1 cellular context compared by ENCODE assay signal in the genomic region with DNA sequence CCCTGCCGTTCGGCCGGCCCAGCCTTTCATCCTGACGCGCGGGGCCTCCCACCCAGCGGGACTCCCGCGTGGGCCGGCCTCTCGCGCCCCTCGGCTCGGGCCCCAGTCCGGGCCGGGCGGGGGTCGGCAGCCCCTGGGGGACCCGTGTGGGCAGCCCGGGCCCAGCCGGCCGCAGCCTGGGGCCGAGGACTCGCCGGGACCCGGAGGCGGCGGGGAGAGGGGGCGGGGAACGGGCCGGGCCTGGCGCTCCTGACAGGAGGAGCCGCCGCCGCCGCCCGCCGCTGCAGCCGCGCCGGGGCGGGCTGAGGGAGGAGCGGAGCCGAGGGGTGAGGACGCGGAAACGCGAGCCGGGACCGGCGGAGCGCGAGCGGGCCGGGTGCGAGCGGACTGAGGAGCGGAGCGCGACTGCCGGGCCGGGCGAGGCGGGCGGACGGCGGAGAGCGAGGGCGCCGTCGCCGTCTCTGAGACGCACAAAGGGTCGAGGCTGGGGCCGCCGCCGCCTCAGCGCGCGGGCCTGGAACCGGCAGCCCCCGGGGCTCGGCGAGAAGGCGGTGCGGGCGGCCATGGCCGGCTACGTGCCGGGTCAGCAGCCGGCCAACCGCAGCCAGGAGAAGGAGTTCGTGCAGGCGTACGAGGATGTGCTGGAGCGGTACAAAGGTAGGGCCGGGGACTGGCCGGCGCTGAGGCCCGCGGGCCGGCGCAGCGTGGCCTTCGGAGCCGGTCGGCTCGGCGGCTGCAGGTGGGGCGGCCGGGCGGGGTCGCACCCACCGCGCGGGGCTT.
TF ChIP-seq lines count a peak whose summit lies in the region.

No MANE protein-coding gene starts in this region.

TF ChIP-seq in K562, 482 proteins besides CTCF, POLR2A, EP300 and RAD21 (continued from another document and continues in another):
- TF ChIP-seq SP2 (IDR thresholded peaks at IDR 0.05; ENCODE audit: extremely low read depth, low read depth, low read length, poor library complexity, severe bottlenecking) (no peak), DACH1 (IDR thresholded peaks at IDR 0.05; ENCODE audit: partially characterized antibody) (no peak), ZNF445 (CRISPR knock-in tag; IDR thresholded peaks at IDR 0.05; ENCODE audit: low read depth) (no peak), STAG1 (CRISPR knock-in tag; IDR thresholded peaks at IDR 0.05; ENCODE audit: borderline replicate concordance) (no peak), HDAC2 (IDR thresholded peaks at IDR 0.05) (no peak), NONO (IDR thresholded peaks at IDR 0.05; ENCODE audit: low read depth in 2 of 2, low read length in 1 of 2) (peak; percentile 36 to 56; a peak in 2 of 4 replicates), HMGN3 (IDR thresholded peaks at IDR 0.05; ENCODE audit: borderline replicate concordance, extremely low read depth, insufficient read length, low read depth, low read length) (no peak), CBFA2T3 (IDR thresholded peaks at IDR 0.05) (no peak), ZNF830 (CRISPR knock-in tag; IDR thresholded peaks at IDR 0.05) (no peak), ZKSCAN8 (CRISPR knock-in tag; IDR thresholded peaks at IDR 0.05) (no peak), MEIS2 (IDR thresholded peaks at IDR 0.05; ENCODE audit: partially characterized antibody) (no peak), ZNF551 (CRISPR knock-in tag; IDR thresholded peaks at IDR 0.05) (no peak), PURB (CRISPR knock-in tag; IDR thresholded peaks at IDR 0.05; ENCODE audit: low read depth) (no peak), ZNF507 (tag; conservative IDR thresholded peaks at IDR 0.05) (no peak), CEBPB (tag; IDR thresholded peaks at IDR 0.05) (no peak), RFX7 (CRISPR knock-in tag; IDR thresholded peaks at IDR 0.05) (no peak), NR4A1 (CRISPR knock-in tag; IDR thresholded peaks at IDR 0.05) (no peak), NR4A1 (tag; IDR thresholded peaks at IDR 0.05) (no peak), ZNF444 (CRISPR knock-in tag; IDR thresholded peaks at IDR 0.05) (no peak), SRF (CRISPR knock-in tag; IDR thresholded peaks at IDR 0.05) (no peak), KDM1A (IDR thresholded peaks at IDR 0.05) (no peak), NFXL1 (CRISPR knock-in tag; IDR thresholded peaks at IDR 0.05) (no peak), SIN3A (IDR thresholded peaks at IDR 0.05; ENCODE audit: borderline replicate concordance in 2 of 2, control insufficient read depth in 1 of 2, low read depth in 2 of 2, low read length in 2 of 2) (peak in 1 of 2 experiments; percentile 66; a peak in 1 of 4 replicates), ZNF324 (CRISPR knock-in tag; IDR thresholded peaks at IDR 0.05) (no peak)
- TF ChIP-seq, protein P1, sequence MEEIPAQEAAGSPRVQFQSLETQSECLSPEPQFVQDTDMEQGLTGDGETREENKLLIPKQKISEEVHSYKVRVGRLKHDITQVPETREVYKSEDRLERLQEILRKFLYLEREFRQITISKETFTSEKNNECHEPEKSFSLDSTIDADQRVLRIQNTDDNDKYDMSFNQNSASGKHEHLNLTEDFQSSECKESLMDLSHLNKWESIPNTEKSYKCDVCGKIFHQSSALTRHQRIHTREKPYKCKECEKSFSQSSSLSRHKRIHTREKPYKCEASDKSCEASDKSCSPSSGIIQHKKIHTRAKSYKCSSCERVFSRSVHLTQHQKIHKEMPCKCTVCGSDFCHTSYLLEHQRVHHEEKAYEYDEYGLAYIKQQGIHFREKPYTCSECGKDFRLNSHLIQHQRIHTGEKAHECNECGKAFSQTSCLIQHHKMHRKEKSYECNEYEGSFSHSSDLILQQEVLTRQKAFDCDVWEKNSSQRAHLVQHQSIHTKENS (CRISPR knock-in tag; IDR thresholded peaks at IDR 0.05), result no peak
- TF ChIP-seq, protein P2, sequence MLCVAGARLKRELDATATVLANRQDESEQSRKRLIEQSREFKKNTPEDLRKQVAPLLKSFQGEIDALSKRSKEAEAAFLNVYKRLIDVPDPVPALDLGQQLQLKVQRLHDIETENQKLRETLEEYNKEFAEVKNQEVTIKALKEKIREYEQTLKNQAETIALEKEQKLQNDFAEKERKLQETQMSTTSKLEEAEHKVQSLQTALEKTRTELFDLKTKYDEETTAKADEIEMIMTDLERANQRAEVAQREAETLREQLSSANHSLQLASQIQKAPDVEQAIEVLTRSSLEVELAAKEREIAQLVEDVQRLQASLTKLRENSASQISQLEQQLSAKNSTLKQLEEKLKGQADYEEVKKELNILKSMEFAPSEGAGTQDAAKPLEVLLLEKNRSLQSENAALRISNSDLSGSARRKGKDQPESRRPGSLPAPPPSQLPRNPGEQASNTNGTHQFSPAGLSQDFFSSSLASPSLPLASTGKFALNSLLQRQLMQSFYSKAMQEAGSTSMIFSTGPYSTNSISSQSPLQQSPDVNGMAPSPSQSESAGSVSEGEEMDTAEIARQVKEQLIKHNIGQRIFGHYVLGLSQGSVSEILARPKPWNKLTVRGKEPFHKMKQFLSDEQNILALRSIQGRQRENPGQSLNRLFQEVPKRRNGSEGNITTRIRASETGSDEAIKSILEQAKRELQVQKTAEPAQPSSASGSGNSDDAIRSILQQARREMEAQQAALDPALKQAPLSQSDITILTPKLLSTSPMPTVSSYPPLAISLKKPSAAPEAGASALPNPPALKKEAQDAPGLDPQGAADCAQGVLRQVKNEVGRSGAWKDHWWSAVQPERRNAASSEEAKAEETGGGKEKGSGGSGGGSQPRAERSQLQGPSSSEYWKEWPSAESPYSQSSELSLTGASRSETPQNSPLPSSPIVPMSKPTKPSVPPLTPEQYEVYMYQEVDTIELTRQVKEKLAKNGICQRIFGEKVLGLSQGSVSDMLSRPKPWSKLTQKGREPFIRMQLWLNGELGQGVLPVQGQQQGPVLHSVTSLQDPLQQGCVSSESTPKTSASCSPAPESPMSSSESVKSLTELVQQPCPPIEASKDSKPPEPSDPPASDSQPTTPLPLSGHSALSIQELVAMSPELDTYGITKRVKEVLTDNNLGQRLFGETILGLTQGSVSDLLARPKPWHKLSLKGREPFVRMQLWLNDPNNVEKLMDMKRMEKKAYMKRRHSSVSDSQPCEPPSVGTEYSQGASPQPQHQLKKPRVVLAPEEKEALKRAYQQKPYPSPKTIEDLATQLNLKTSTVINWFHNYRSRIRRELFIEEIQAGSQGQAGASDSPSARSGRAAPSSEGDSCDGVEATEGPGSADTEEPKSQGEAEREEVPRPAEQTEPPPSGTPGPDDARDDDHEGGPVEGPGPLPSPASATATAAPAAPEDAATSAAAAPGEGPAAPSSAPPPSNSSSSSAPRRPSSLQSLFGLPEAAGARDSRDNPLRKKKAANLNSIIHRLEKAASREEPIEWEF (CRISPR knock-in tag; IDR thresholded peaks at IDR 0.05), result no peak
- TF ChIP-seq, protein P3, sequence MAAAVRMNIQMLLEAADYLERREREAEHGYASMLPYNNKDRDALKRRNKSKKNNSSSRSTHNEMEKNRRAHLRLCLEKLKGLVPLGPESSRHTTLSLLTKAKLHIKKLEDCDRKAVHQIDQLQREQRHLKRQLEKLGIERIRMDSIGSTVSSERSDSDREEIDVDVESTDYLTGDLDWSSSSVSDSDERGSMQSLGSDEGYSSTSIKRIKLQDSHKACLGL (CRISPR knock-in tag; IDR thresholded peaks at IDR 0.05; ENCODE audit: borderline replicate concordance, poor library complexity, severe bottlenecking), result no peak
- TF ChIP-seq, protein P4, sequence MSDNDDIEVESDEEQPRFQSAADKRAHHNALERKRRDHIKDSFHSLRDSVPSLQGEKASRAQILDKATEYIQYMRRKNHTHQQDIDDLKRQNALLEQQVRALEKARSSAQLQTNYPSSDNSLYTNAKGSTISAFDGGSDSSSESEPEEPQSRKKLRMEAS (CRISPR knock-in tag; IDR thresholded peaks at IDR 0.05), result no peak
- TF ChIP-seq, protein P5, sequence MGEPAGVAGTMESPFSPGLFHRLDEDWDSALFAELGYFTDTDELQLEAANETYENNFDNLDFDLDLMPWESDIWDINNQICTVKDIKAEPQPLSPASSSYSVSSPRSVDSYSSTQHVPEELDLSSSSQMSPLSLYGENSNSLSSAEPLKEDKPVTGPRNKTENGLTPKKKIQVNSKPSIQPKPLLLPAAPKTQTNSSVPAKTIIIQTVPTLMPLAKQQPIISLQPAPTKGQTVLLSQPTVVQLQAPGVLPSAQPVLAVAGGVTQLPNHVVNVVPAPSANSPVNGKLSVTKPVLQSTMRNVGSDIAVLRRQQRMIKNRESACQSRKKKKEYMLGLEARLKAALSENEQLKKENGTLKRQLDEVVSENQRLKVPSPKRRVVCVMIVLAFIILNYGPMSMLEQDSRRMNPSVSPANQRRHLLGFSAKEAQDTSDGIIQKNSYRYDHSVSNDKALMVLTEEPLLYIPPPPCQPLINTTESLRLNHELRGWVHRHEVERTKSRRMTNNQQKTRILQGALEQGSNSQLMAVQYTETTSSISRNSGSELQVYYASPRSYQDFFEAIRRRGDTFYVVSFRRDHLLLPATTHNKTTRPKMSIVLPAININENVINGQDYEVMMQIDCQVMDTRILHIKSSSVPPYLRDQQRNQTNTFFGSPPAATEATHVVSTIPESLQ (CRISPR knock-in tag; IDR thresholded peaks at IDR 0.05), result no peak
- TF ChIP-seq, protein P6, sequence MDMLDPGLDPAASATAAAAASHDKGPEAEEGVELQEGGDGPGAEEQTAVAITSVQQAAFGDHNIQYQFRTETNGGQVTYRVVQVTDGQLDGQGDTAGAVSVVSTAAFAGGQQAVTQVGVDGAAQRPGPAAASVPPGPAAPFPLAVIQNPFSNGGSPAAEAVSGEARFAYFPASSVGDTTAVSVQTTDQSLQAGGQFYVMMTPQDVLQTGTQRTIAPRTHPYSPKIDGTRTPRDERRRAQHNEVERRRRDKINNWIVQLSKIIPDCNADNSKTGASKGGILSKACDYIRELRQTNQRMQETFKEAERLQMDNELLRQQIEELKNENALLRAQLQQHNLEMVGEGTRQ (CRISPR knock-in tag; IDR thresholded peaks at IDR 0.05), result no peak
- TF ChIP-seq, protein P7, sequence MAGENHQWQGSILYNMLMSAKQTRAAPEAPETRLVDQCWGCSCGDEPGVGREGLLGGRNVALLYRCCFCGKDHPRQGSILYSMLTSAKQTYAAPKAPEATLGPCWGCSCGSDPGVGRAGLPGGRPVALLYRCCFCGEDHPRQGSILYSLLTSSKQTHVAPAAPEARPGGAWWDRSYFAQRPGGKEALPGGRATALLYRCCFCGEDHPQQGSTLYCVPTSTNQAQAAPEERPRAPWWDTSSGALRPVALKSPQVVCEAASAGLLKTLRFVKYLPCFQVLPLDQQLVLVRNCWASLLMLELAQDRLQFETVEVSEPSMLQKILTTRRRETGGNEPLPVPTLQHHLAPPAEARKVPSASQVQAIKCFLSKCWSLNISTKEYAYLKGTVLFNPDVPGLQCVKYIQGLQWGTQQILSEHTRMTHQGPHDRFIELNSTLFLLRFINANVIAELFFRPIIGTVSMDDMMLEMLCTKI (IDR thresholded peaks at IDR 0.05; ENCODE audit: partially characterized antibody), result no peak
- TF ChIP-seq, protein P8, sequence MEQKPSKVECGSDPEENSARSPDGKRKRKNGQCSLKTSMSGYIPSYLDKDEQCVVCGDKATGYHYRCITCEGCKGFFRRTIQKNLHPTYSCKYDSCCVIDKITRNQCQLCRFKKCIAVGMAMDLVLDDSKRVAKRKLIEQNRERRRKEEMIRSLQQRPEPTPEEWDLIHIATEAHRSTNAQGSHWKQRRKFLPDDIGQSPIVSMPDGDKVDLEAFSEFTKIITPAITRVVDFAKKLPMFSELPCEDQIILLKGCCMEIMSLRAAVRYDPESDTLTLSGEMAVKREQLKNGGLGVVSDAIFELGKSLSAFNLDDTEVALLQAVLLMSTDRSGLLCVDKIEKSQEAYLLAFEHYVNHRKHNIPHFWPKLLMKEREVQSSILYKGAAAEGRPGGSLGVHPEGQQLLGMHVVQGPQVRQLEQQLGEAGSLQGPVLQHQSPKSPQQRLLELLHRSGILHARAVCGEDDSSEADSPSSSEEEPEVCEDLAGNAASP (IDR thresholded peaks at IDR 0.05), result no peak
- TF ChIP-seq, protein P9, sequence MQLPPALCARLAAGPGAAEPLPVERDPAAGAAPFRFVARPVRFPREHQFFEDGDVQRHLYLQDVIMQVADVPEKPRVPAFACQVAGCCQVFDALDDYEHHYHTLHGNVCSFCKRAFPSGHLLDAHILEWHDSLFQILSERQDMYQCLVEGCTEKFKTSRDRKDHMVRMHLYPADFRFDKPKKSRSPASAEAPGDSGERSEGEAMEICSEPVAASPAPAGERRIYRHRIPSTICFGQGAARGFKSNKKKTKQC (CRISPR knock-in tag; IDR thresholded peaks at IDR 0.05), result no peak
- TF ChIP-seq, protein P10, sequence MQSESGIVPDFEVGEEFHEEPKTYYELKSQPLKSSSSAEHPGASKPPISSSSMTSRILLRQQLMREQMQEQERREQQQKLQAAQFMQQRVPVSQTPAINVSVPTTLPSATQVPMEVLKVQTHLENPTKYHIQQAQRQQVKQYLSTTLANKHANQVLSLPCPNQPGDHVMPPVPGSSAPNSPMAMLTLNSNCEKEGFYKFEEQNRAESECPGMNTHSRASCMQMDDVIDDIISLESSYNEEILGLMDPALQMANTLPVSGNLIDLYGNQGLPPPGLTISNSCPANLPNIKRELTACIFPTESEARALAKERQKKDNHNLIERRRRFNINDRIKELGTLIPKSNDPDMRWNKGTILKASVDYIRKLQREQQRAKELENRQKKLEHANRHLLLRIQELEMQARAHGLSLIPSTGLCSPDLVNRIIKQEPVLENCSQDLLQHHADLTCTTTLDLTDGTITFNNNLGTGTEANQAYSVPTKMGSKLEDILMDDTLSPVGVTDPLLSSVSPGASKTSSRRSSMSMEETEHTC (IDR thresholded peaks at IDR 0.05), result no peak
- TF ChIP-seq, protein P11, sequence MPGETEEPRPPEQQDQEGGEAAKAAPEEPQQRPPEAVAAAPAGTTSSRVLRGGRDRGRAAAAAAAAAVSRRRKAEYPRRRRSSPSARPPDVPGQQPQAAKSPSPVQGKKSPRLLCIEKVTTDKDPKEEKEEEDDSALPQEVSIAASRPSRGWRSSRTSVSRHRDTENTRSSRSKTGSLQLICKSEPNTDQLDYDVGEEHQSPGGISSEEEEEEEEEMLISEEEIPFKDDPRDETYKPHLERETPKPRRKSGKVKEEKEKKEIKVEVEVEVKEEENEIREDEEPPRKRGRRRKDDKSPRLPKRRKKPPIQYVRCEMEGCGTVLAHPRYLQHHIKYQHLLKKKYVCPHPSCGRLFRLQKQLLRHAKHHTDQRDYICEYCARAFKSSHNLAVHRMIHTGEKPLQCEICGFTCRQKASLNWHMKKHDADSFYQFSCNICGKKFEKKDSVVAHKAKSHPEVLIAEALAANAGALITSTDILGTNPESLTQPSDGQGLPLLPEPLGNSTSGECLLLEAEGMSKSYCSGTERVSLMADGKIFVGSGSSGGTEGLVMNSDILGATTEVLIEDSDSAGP (CRISPR knock-in tag; IDR thresholded peaks at IDR 0.05), result no peak
- TF ChIP-seq, protein P12, sequence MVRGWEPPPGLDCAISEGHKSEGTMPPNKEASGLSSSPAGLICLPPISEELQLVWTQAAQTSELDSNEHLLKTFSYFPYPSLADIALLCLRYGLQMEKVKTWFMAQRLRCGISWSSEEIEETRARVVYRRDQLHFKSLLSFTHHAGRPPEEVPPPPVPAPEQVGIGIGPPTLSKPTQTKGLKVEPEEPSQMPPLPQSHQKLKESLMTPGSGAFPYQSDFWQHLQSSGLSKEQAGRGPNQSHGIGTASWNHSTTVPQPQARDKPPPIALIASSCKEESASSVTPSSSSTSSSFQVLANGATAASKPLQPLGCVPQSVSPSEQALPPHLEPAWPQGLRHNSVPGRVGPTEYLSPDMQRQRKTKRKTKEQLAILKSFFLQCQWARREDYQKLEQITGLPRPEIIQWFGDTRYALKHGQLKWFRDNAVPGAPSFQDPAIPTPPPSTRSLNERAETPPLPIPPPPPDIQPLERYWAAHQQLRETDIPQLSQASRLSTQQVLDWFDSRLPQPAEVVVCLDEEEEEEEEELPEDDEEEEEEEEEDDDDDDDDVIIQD (CRISPR knock-in tag; IDR thresholded peaks at IDR 0.05), result no peak
- TF ChIP-seq, protein P13, sequence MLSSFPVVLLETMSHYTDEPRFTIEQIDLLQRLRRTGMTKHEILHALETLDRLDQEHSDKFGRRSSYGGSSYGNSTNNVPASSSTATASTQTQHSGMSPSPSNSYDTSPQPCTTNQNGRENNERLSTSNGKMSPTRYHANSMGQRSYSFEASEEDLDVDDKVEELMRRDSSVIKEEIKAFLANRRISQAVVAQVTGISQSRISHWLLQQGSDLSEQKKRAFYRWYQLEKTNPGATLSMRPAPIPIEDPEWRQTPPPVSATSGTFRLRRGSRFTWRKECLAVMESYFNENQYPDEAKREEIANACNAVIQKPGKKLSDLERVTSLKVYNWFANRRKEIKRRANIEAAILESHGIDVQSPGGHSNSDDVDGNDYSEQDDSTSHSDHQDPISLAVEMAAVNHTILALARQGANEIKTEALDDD (IDR thresholded peaks at IDR 0.05), result no peak
